21 cellular contexts compared by ENCODE assay signal in genomic region chr7:123732413-123733091, GRCh38. TPM values are rescaled to one million over a fixed set of nuclear protein-coding genes. Genes with fewer than 3 reads are reported as not detected.
DNase-seq lines count a peak whose midpoint lies in the region; ATAC-seq, FAIRE-seq and TF ChIP-seq lines count a peak whose summit lies in the region.
"Had no signal": no experiment of that assay in that cellular context is flagged by ENCODE, and none has a peak within 500 bp of the region (broad histone marks: within the 10 kb centered on the region; RNA-seq: fewer than 3 reads in every experiment).

No MANE protein-coding gene starts in this region.

- no peak overlapping the region for H3K27ac Mint-ChIP-seq in CD8-positive, alpha-beta memory T cell
- H3K27ac Mint-ChIP-seq: CD14-positive monocyte; CD4-positive, alpha-beta memory T cell had no signal

- H3K9me3 ChIP-seq in K562 (replicated peaks; ENCODE audit: control insufficient read depth, insufficient read depth, low read depth, low read length), result peaks cover 17% of the 10 kb centered on the region
- no peaks in the 10 kb centered on the region for H3K9me3 ChIP-seq in CD8-positive, alpha-beta memory T cell (ENCODE audit: low read length)
- H3K9me3 ChIP-seq: BE2C had no signal

- peaks cover 50 to 80% (median 77%) of the 10 kb centered on the region in 3 donors for H3K4me1 Mint-ChIP-seq in CD8-positive, alpha-beta memory T cell

- TF ChIP-seq EP300 in K562 (IDR thresholded peaks at IDR 0.05; ENCODE audit: low read length), result no peak

- TF ChIP-seq RAD21 in K562 (CRISPR knock-in tag; conservative IDR thresholded peaks at IDR 0.05 in 1 of 2, IDR thresholded peaks at IDR 0.05 in 1 of 2), result no peak

- no peaks in the 10 kb centered on the region for H4K20me1 ChIP-seq in K562 (replicated peaks; ENCODE audit: control insufficient read depth, insufficient read depth, low read length)

- H3K9ac ChIP-seq in K562 (ENCODE audit: insufficient read depth in 1 of 2, low read depth in 2 of 2, low read length in 2 of 2), result no peak overlapping the region
- H3K9ac ChIP-seq: BLaER1 had no signal

- no peak for DNase-seq in K562 (ENCODE audit: extremely low read depth in 1 of 4, low spot score in 3 of 4)
- no peak for DNase-seq in CD8-positive, alpha-beta memory T cell
- DNase-seq: ACHN; BE2C; C1 segment of cervical spinal cord; Caco-2; Calu3; CD4-positive, alpha-beta memory T cell; CD4-positive, CD25-positive, alpha-beta regulatory T cell; DMS79 treated with DMSO at 0.1 percent for 48 hours; GF-D8 had no signal

- H3K4me3 Mint-ChIP-seq in CD8-positive, alpha-beta memory T cell, result peak overlapping the region in 1 of 7 donors; percentile 16
- H3K4me3 Mint-ChIP-seq: CD14-positive monocyte had no signal

- WGBS in K562 (ENCODE audit: insufficient coverage, low coverage, missing lambda C conversion rate), result 85% methylated on average over 3 of the region's 3 CpGs

- CTCF ChIA-PET in K562 (lab: Yijun Ruan, JAX; ENCODE audit: low intra/inter-chr PET ratio), result no interaction called here
- CTCF ChIA-PET in CD8-positive, alpha-beta memory T cell (lab: Charles Lee), result no interaction called here

- no peak overlapping the region for H3K4me2 ChIP-seq in K562 (ENCODE audit: insufficient read depth, low read length)
- H3K4me2 ChIP-seq: BLaER1 had no signal

- no peaks in the 10 kb centered on the region for H3K27me3 Mint-ChIP-seq in CD8-positive, alpha-beta memory T cell
- H3K27me3 Mint-ChIP-seq: CD4-positive, alpha-beta memory T cell; CD4-positive, CD25-positive, alpha-beta regulatory T cell had no signal

- in situ Hi-C loops in K562 (cut with MboI), result no loop called here

- H2AFZ ChIP-seq in K562 (ENCODE audit: low read depth, low read length), result no peak overlapping the region

- H3K36me3 ChIP-seq in K562 (ENCODE audit: control insufficient read depth, insufficient read depth, low read length), result peaks cover 20% of the 10 kb centered on the region
- no peaks in the 10 kb centered on the region for H3K36me3 ChIP-seq in CD8-positive, alpha-beta memory T cell (ENCODE audit: insufficient read depth, low read length)
- H3K36me3 ChIP-seq: BE2C had no signal

- no peaks in the 10 kb centered on the region for H3K9me1 ChIP-seq in K562 (ENCODE audit: control insufficient read depth, insufficient read depth, low read length)

- FAIRE-seq in A204.1 (lab: Jason Lieb, UNC) (peak; percentile 27), K562 (lab: Jason Lieb, UNC) (no peak), islet of Langerhans (lab: Jason Lieb, UNC) (peak; percentile 55)
- FAIRE-seq: D721Med, G401.6, GM12891, GM19239 had no signal

- no peak for TF ChIP-seq POLR2A in K562 (conservative IDR thresholded peaks at IDR 0.05)

- no TSS peak for BruUV-seq in K562 (replicated peaks; lab: Mats Ljungman, UMichigan)

- no peak overlapping the region for H3K4me3 ChIP-seq in K562
- H3K4me3 ChIP-seq in CD8-positive, alpha-beta memory T cell (ENCODE audit: low read length), result no peak overlapping the region
- H3K4me3 ChIP-seq: BLaER1 had no signal

- no peak for TF ChIP-seq CTCF in K562 (IDR thresholded peaks at IDR 0.05 in 2 of 3, conservative IDR thresholded peaks at IDR 0.05 in 1 of 3; ENCODE audit: insufficient read depth in 2 of 3, low read depth in 1 of 3, low read length in 3 of 3)

- no peak overlapping the region for H3K27ac ChIP-seq in K562 (ENCODE audit: extremely low read depth, low read depth, low read length)
- H3K27ac ChIP-seq in CD8-positive, alpha-beta memory T cell (ENCODE audit: low read depth, low read length), result no peak overlapping the region
- H3K27ac ChIP-seq: 22Rv1, BLaER1 had no signal

- peaks cover 23 to 36% (median 30%) of the 10 kb centered on the region in 5 donors for H3K9me3 Mint-ChIP-seq in CD8-positive, alpha-beta memory T cell

- ATAC-seq in K562 (no peak), GM21367 (IDR thresholded peaks at IDR 0.05; ENCODE audit: unreplicated experiment) (no peak)

- intact Hi-C loops in K562 (cut with micrococcal nuclease), result no loop called here

- peaks cover 3 to 4% of the 10 kb centered on the region in 2 experiments; a peak in 2 of 5 replicates for H3K4me1 ChIP-seq in K562 (replicated peaks in 1 of 2; ENCODE audit: control insufficient read depth in 2 of 2, insufficient read depth in 2 of 2, low read length in 2 of 2)
- H3K4me1 ChIP-seq in CD8-positive, alpha-beta memory T cell (ENCODE audit: insufficient read depth, low read length), result no peaks in the 10 kb centered on the region
- H3K4me1 ChIP-seq: BE2C, BLaER1, Caco-2 had no signal

- POLR2A ChIA-PET in K562 (lab: Yijun Ruan, JAX), result no interaction called here
- POLR2A ChIA-PET in CD8-positive, alpha-beta memory T cell (lab: Charles Lee), result no interaction called here

- peaks cover 18 to 51% (median 30%) of the 10 kb centered on the region in 3 donors for H3K36me3 Mint-ChIP-seq in CD8-positive, alpha-beta memory T cell

- peaks cover 100% of the 10 kb centered on the region for H3K79me2 ChIP-seq in K562 (ENCODE audit: control insufficient read depth, insufficient read depth, low read length)

- H3K27me3 ChIP-seq in K562 (ENCODE audit: control insufficient read depth in 2 of 2, insufficient read depth in 2 of 2, low read length in 2 of 2), result no peaks in the 10 kb centered on the region
- H3K27me3 ChIP-seq in CD8-positive, alpha-beta memory T cell (ENCODE audit: insufficient read depth, low read length, poor library complexity, severe bottlenecking), result no peaks in the 10 kb centered on the region
- H3K27me3 ChIP-seq: BE2C, BLaER1 had no signal

TF ChIP-seq in K562, 482 proteins besides CTCF, POLR2A, EP300 and RAD21 (continues in another document):
- TF ChIP-seq FOXA3 (CRISPR knock-in tag; conservative IDR thresholded peaks at IDR 0.05 in 1 of 2, IDR thresholded peaks at IDR 0.05 in 1 of 2) (no peak), PRMT5 (CRISPR knock-in tag; IDR thresholded peaks at IDR 0.05) (no peak), ZNF280A (IDR thresholded peaks at IDR 0.05; ENCODE audit: low read depth, partially characterized antibody) (peak; percentile 10), NCOA2 (IDR thresholded peaks at IDR 0.05; ENCODE audit: partially characterized antibody in 2 of 2) (peak in 1 of 2 experiments; percentile 11), SMARCE1 (IDR thresholded peaks at IDR 0.05) (no peak), DACH1 (IDR thresholded peaks at IDR 0.05; ENCODE audit: partially characterized antibody) (peak; percentile 66), E2F5 (CRISPR knock-in tag; IDR thresholded peaks at IDR 0.05) (no peak), TRIM24 (IDR thresholded peaks at IDR 0.05) (peak; percentile 39 to 41; a peak in 1 of 4 replicates), TRIM28 (IDR thresholded peaks at IDR 0.05) (peak; percentile 56; the same call in 1 of the 2 replicates)
- TF ChIP-seq, protein P1, sequence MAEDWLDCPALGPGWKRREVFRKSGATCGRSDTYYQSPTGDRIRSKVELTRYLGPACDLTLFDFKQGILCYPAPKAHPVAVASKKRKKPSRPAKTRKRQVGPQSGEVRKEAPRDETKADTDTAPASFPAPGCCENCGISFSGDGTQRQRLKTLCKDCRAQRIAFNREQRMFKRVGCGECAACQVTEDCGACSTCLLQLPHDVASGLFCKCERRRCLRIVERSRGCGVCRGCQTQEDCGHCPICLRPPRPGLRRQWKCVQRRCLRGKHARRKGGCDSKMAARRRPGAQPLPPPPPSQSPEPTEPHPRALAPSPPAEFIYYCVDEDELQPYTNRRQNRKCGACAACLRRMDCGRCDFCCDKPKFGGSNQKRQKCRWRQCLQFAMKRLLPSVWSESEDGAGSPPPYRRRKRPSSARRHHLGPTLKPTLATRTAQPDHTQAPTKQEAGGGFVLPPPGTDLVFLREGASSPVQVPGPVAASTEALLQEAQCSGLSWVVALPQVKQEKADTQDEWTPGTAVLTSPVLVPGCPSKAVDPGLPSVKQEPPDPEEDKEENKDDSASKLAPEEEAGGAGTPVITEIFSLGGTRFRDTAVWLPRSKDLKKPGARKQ (CRISPR knock-in tag; IDR thresholded peaks at IDR 0.05), result 0 out of 2 replicates have a peak, but pooled peaks have one; percentile 61

RNA-seq across cellular contexts. Expression of gene WASL, which starts 16.3 kb away (rescaled TPM):
- 10.9 and 28.5 TPM in 2 replicates for total RNA-seq in K562 (2011; cell fraction: chromatin; rRNA removed; ENCODE audit: low replicate concordance)
- total RNA-seq in K562 (2011; cell fraction: nucleolus; rRNA removed), result 10.0 and 12.2 TPM in 2 replicates
- 19.1 and 41.4 TPM in 2 replicates for total RNA-seq in K562 (2011; cell fraction: nucleoplasm; rRNA removed)
- 4.1 and 5.9 TPM in 2 replicates for total RNA-seq in K562 (2014; rRNA removed)
- total RNA-seq in K562 (2014; rRNA removed; fragmentation: Illumina TruSeq; extraction: Trizol), result 9.6 and 9.9 TPM in 2 replicates
- total RNA-seq in K562 (2015; rRNA removed; fragmentation: Illumina TruSeq; extraction: Trizol), result 8.5 and 8.7 TPM in 2 replicates
- total RNA-seq in K562 (2021), result 12.9 and 13.9 TPM in 2 replicates
- polyA plus RNA-seq in K562 (2011; rRNA removed), result 5.6 and 8.3 TPM in 2 replicates
- polyA plus RNA-seq in K562 (2011; cell fraction: cytosol; rRNA removed), result 2.0 and 2.8 TPM in 2 replicates
- polyA plus RNA-seq in K562 (2011; cell fraction: nucleus; rRNA removed), result 10.4 and 11.6 TPM in 2 replicates
- 8.4 and 12.5 TPM in 2 replicates for polyA plus RNA-seq in K562 (2012)
- polyA plus RNA-seq in K562 (2014; fragmentation: Illumina TruSeq; extraction: Trizol), result 10.2 and 10.9 TPM in 2 replicates
- 1 to 10 TPM; 3.2 to 4.4 TPM for polyA plus RNA-seq in K562 (2014; fragmentation: Nextera tagmentation; extraction: Ambion mirVana)
- 6.6 and 8.1 TPM in 2 replicates for polyA plus RNA-seq in K562 (2014; rRNA removed)
- polyA minus RNA-seq in K562 (2011; rRNA and poly(A)+ RNA removed), result 7.6 and 9.3 TPM in 2 replicates
- 4.5 and 6.2 TPM in 2 replicates for polyA minus RNA-seq in K562 (2011; cell fraction: cytosol; rRNA and poly(A)+ RNA removed)
- polyA minus RNA-seq in K562 (2011; cell fraction: nucleus; rRNA and poly(A)+ RNA removed), result 29.4 and 36.2 TPM in 2 replicates
- 1 to 10 TPM; 7.3 to 7.4 TPM for total RNA-seq in CD8-positive, alpha-beta memory T cell
- polyA plus RNA-seq in CD8-positive, alpha-beta memory T cell, result 2.8 TPM
